In the genomic region with DNA sequence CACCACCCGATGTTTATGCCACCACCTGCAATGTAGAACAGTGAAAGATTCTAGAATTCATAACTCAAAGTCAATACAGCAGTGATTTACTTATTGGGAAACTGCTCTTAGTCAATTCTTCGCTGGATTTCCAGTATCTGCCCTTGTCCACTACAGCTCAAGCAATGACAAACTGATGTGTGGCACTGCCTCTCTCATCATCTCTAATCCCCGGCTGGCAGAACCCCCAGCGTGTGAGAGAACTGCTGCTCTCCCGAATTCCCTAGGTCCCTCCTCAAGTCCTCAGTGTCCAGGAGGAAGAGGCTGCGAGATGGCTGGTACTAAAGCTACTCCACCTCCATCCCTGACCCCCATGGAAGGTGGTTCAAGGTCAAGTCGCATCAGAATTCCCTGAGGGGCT, we compare ENCODE assay signal across 8 cellular contexts. TPM values are rescaled to one million over a fixed set of nuclear protein-coding genes. Genes with fewer than 3 reads are reported as not detected.
DNase-seq lines count a peak whose midpoint lies in the region; ATAC-seq and TF ChIP-seq lines count a peak whose summit lies in the region.

No MANE protein-coding gene starts in this region.

- peak overlapping the region; percentile 91 for H3K27ac Mint-ChIP-seq in activated CD4-positive, alpha-beta T cell treated with anti-CD3 and anti-CD28 coated beads for 36 hours
- H3K27ac Mint-ChIP-seq in stimulated activated naive B cell treated with anti-CD40 and anti-IgM and Interleukin-4, amounts not matched to agents 10 μg/mL and 1 μg/mL and 100 μg/mL, for 72 hours = peak overlapping the region; percentile 39

- peaks cover 3% of the 10 kb centered on the region for H3K4me1 ChIP-seq in foreskin keratinocyte

- POLR2A ChIA-PET in activated CD4-positive, alpha-beta T cell treated with anti-CD3 and anti-CD28 coated beads for 36 hours (lab: Charles Lee) = no interaction called here

- H3K27me3 Mint-ChIP-seq in activated CD4-positive, alpha-beta T cell treated with anti-CD3 and anti-CD28 coated beads for 36 hours = no peaks in the 10 kb centered on the region
- no peaks in the 10 kb centered on the region for H3K27me3 Mint-ChIP-seq in stimulated activated naive B cell treated with anti-CD40 and anti-IgM and Interleukin-4, amounts not matched to agents 10 μg/mL and 1 μg/mL and 100 μg/mL, for 72 hours

- peak overlapping the region; percentile 92 for H3K4me3 Mint-ChIP-seq in activated CD4-positive, alpha-beta T cell treated with anti-CD3 and anti-CD28 coated beads for 36 hours
- peak overlapping the region; percentile 82 to 94 for H3K4me3 Mint-ChIP-seq in stimulated activated naive B cell treated with anti-CD40 and anti-IgM and Interleukin-4, amounts not matched to agents 10 μg/mL and 1 μg/mL and 100 μg/mL, for 72 hours

- intact Hi-C loops in activated CD4-positive, alpha-beta T cell treated with anti-CD3 and anti-CD28 coated beads for 36 hours (cut with DNase I, micrococcal nuclease) = loop anchor here (1.0 to 5.0 kb wide), 4 partner anchors 48 to 464 kb away; partner anchors contain the start of genes ADNP2 (in 1 of the 2) and RBFA (in 1 of the 2)

- no peak for DNase-seq in activated CD4-positive, alpha-beta T cell treated with anti-CD3 and anti-CD28 coated beads for 36 hours
- no peak for DNase-seq in activated CD4-positive, alpha-beta T cell treated with anti-CD3 and anti-CD28 coated beads, Interleukin-2, amount 50 U/mL, for 48 hours
- DNase-seq in foreskin keratinocyte (no peak), OCI-M2 (lab: John Stamatoyannopoulos, UW; ENCODE audit: unreplicated experiment) (no peak)
- no peak for DNase-seq in stimulated activated naive B cell treated with anti-CD40 and anti-IgM and Interleukin-4, amounts not matched to agents 10 μg/mL and 1 μg/mL and 100 μg/mL, for 72 hours
- no peak for DNase-seq in stimulated activated CD8-positive, alpha-beta memory T cell treated with anti-CD3 and anti-CD28 coated beads, Interleukin-4, amount 100 ng/mL, for 48 hours

- peak overlapping the region; percentile 93; the same call in 1 of the 2 replicates for H3K27ac ChIP-seq in VCaP
- peak overlapping the region; percentile 63 for H3K27ac ChIP-seq in foreskin keratinocyte

- H3K36me3 Mint-ChIP-seq in activated CD4-positive, alpha-beta T cell treated with anti-CD3 and anti-CD28 coated beads for 36 hours (ENCODE audit: low read depth) = peaks cover 41% of the 10 kb centered on the region
- H3K36me3 Mint-ChIP-seq in stimulated activated naive B cell treated with anti-CD40 and anti-IgM and Interleukin-4, amounts not matched to agents 10 μg/mL and 1 μg/mL and 100 μg/mL, for 72 hours = peaks cover 19 to 31% of the 10 kb centered on the region in 2 donors

- CTCF ChIA-PET in activated CD4-positive, alpha-beta T cell treated with anti-CD3 and anti-CD28 coated beads for 36 hours (lab: Charles Lee) = interaction anchor here (0.6 to 1.9 kb wide), 5 partner anchors 9 to 307 kb away, joined by 3 to 5 read pairs (median 4); no protein-coding TSS in a partner anchor

- H3K4me1 Mint-ChIP-seq in activated CD4-positive, alpha-beta T cell treated with anti-CD3 and anti-CD28 coated beads for 36 hours = peaks cover 50% of the 10 kb centered on the region
- H3K4me1 Mint-ChIP-seq in stimulated activated naive B cell treated with anti-CD40 and anti-IgM and Interleukin-4, amounts not matched to agents 10 μg/mL and 1 μg/mL and 100 μg/mL, for 72 hours = peaks cover 27 to 51% of the 10 kb centered on the region in 2 donors

- H3K27me3 ChIP-seq in foreskin keratinocyte = no peaks in the 10 kb centered on the region

- ATAC-seq in activated CD4-positive, alpha-beta T cell treated with anti-CD3 and anti-CD28 coated beads for 36 hours = no peak
- ATAC-seq in foreskin keratinocyte (no peak), HG02678 (IDR thresholded peaks at IDR 0.05; ENCODE audit: unreplicated experiment) (no peak)
- no peak for ATAC-seq in stimulated activated naive B cell treated with anti-CD40 and anti-IgM and Interleukin-4, amounts not matched to agents 10 μg/mL and 1 μg/mL and 100 μg/mL, for 72 hours (replicated peaks)

- TF ChIP-seq CTCF in VCaP (conservative IDR thresholded peaks at IDR 0.05) = no peak
- no peak for TF ChIP-seq CTCF in foreskin keratinocyte (conservative IDR thresholded peaks at IDR 0.05)

- H3K9me3 Mint-ChIP-seq in activated CD4-positive, alpha-beta T cell treated with anti-CD3 and anti-CD28 coated beads for 36 hours (ENCODE audit: low read depth) = no peaks in the 10 kb centered on the region
- H3K9me3 Mint-ChIP-seq in stimulated activated naive B cell treated with anti-CD40 and anti-IgM and Interleukin-4, amounts not matched to agents 10 μg/mL and 1 μg/mL and 100 μg/mL, for 72 hours = no peaks in the 10 kb centered on the region

RNA-seq across cellular contexts. Expression of gene TXNL4A, which starts 1.6 kb away (rescaled TPM):
- total RNA-seq in activated CD4-positive, alpha-beta T cell treated with anti-CD3 and anti-CD28 coated beads for 36 hours = 100 to 1,000 TPM; 150 to 194 TPM
- 124 and 135 TPM in 2 replicates for total RNA-seq in foreskin keratinocyte
- polyA plus RNA-seq in foreskin keratinocyte = 187 and 200 TPM in 2 replicates

RNA-seq across cellular contexts. Expression of gene HSBP1L1, which starts 22.3 kb away (rescaled TPM):
- 10 to 100 TPM; 14.4 to 16.9 TPM for total RNA-seq in activated CD4-positive, alpha-beta T cell treated with anti-CD3 and anti-CD28 coated beads for 36 hours
- 23.9 and 26.1 TPM in 2 replicates for total RNA-seq in foreskin keratinocyte
- polyA plus RNA-seq in foreskin keratinocyte = 28.2 and 32.0 TPM in 2 replicates

RNA-seq across cellular contexts. Expression of gene SLC66A2, which starts 35.3 kb away (rescaled TPM):
- 10 to 100 TPM; 23.4 to 28.5 TPM for total RNA-seq in activated CD4-positive, alpha-beta T cell treated with anti-CD3 and anti-CD28 coated beads for 36 hours
- total RNA-seq in foreskin keratinocyte = 32.7 and 33.7 TPM in 2 replicates
- 35.1 and 36.7 TPM in 2 replicates for polyA plus RNA-seq in foreskin keratinocyte

RNA-seq across cellular contexts. Expression of gene RBFA, which starts 47.5 kb away (rescaled TPM):
- total RNA-seq in activated CD4-positive, alpha-beta T cell treated with anti-CD3 and anti-CD28 coated beads for 36 hours = 10 to 100 TPM; 32.2 to 39.1 TPM
- 28.8 and 31.2 TPM in 2 replicates for total RNA-seq in foreskin keratinocyte
- polyA plus RNA-seq in foreskin keratinocyte = 33.1 and 35.5 TPM in 2 replicates
